ENCODE assay signal across 17 cellular contexts in genomic region chr2:11144077-11144723, GRCh38. TPM values are rescaled to one million over a fixed set of nuclear protein-coding genes. Genes with fewer than 3 reads are reported as not detected.
A peak's percentile ranks its signal among the peaks of the same experiment; 100 is the strongest.
DNase-seq lines count a peak whose midpoint lies in the region; ATAC-seq, FAIRE-seq and TF ChIP-seq lines count a peak whose summit lies in the region.
"Had no signal": no experiment of that assay in that cellular context is flagged by ENCODE, and none has a peak within 500 bp of the region (broad histone marks: within the 10 kb centered on the region; RNA-seq: fewer than 3 reads in every experiment).

No MANE protein-coding gene starts in this region.

- H3K4me1 Mint-ChIP-seq in GM23338, result no peaks in the 10 kb centered on the region

- intact Hi-C loops in IMR-90 (cut with micrococcal nuclease), result no loop called here
- intact Hi-C loops in ovary (cut with DNase I), result no loop called here

- no peak overlapping the region for H2BK5ac ChIP-seq in IMR-90 (ENCODE audit: low read depth, low read length, poor library complexity, severe bottlenecking)
- H2BK5ac ChIP-seq in H1 (ENCODE audit: low read depth, low read length), result no peak overlapping the region
- H2BK5ac ChIP-seq in trophoblast cell (ENCODE audit: low read depth, low read length, poor library complexity), result no peak overlapping the region

- H4K8ac ChIP-seq in IMR-90 (ENCODE audit: low read depth in 2 of 2, low read length in 2 of 2), result no peak overlapping the region
- H4K8ac ChIP-seq in H1 (ENCODE audit: extremely low read depth, insufficient read depth, low read length), result no peak overlapping the region
- H4K8ac ChIP-seq in trophoblast cell (ENCODE audit: low read depth, low read length), result no peak overlapping the region

- no peak for DNase-seq in A549 (ENCODE audit: low read depth in 1 of 2, low spot score in 1 of 2)
- DNase-seq in IMR-90, result no peak
- DNase-seq in H1 (ENCODE audit: low read depth in 1 of 2, low spot score in 2 of 2), result no peak
- DNase-seq in omental fat pad (ENCODE audit: low spot score), result no peak
- DNase-seq in ovary, result no peak
- no peak for DNase-seq in trophoblast cell
- DNase-seq in GM23338 (ENCODE audit: low spot score), result no peak
- DNase-seq: Calu3; CD8-positive, alpha-beta T cell; NCI-H1417 treated with DMSO at 0.1 percent for 48 hours; NCI-H1930; NCI-H524 treated with DMSO at 0.1 percent for 48 hours; PC-9; SJCRH30 had no signal

- peak overlapping the region; percentile 9 for H2AK9ac ChIP-seq in IMR-90 (replicated peaks; ENCODE audit: low read depth, low read length, poor library complexity)

- in situ Hi-C loops in IMR-90 (cut with MboI; ENCODE audit: low sequenced_read_pairs), result loop anchor here (25.0 kb wide), 1 partner anchor 618 kb away; no protein-coding TSS in a partner anchor

- no peak overlapping the region for H3K23ac ChIP-seq in IMR-90 (ENCODE audit: low read depth, low read length)
- no peak overlapping the region for H3K23ac ChIP-seq in H1 (ENCODE audit: insufficient read length)
- no peak overlapping the region for H3K23ac ChIP-seq in trophoblast cell (ENCODE audit: low read length)

- BruUV-seq in IMR-90 (replicated peaks; lab: Mats Ljungman, UMichigan), result no TSS peak

- ATAC-seq in A549, result peak; percentile 23 to 49; a peak in 4 of 6 replicates
- peak; percentile 17; the same call in 1 of the 2 replicates for ATAC-seq in IMR-90 (ENCODE audit: low read depth)
- peak; percentile 22 for ATAC-seq in omental fat pad (ENCODE audit: low FRiP score)
- ATAC-seq in GM23338, result no peak; the same call in 2 of the 3 replicates
- ATAC-seq: CD8-positive, alpha-beta T cell; GM12878 had no signal

- H3K27ac ChIP-seq in A549 (no peak overlapping the region), IMR-90 (ENCODE audit: insufficient read depth, low read length) (no peak overlapping the region), H1 (ENCODE audit: low read depth, low read length) (no peak overlapping the region), ovary (no peak overlapping the region), trophoblast cell (ENCODE audit: low read depth, low read length) (no peak overlapping the region), GM23338 (ENCODE audit: low read depth) (no peak overlapping the region)
- H3K27ac ChIP-seq: PC-9, SJCRH30 had no signal

- CTCF ChIA-PET in A549 (lab: Yijun Ruan, JAX) (interaction anchor here (0.9 to 16.6 kb wide), 12 partner anchors 8 to 538 kb away, joined by 3 to 224 read pairs (median 5); a partner anchor contains a TSS), IMR-90 (lab: Yijun Ruan, JAX) (interaction anchor here (0.7 to 1.8 kb wide), 2 partner anchors 11 to 630 kb away, joined by 3 to 8 read pairs; a partner anchor contains a TSS), H1 (lab: Charles Lee; ENCODE audit: partially characterized antibody) (interaction anchor here (0.6 to 3.1 kb wide), 16 partner anchors 8 to 540 kb away, joined by 3 to 21 read pairs (median 4); a partner anchor contains a TSS)

- H3K4ac ChIP-seq in IMR-90 (ENCODE audit: low read depth, low read length) (no peak overlapping the region), H1 (replicated peaks; ENCODE audit: insufficient read length, low read depth, low read length) (no peak overlapping the region), trophoblast cell (ENCODE audit: low read depth, low read length) (no peak overlapping the region)

- H3K14ac ChIP-seq in IMR-90 (replicated peaks; ENCODE audit: low read depth, low read length) (no peak overlapping the region), H1 (ENCODE audit: insufficient read length) (no peak overlapping the region), trophoblast cell (ENCODE audit: low read length) (no peak overlapping the region)

- H4K5ac ChIP-seq in IMR-90 (ENCODE audit: low read depth, low read length) (no peak overlapping the region), H1 (ENCODE audit: insufficient read length, low read depth, low read length) (no peak overlapping the region)

- FAIRE-seq in A549 (lab: Jason Lieb, UNC) (no peak), H1 (lab: Jason Lieb, UNC) (no peak)
- FAIRE-seq: GM12878, GM18507 had no signal

- dilution Hi-C loops in IMR-90 (cut with HindIII; ENCODE audit: low sequenced_read_pairs, unreplicated experiment), result no loop called here

- peaks cover 16% of the 10 kb centered on the region for H3K27me3 ChIP-seq in IMR-90 (ENCODE audit: control insufficient read depth, insufficient read depth, low read length)
- H3K27me3 ChIP-seq in H1 (replicated peaks in 1 of 4; ENCODE audit: control insufficient read depth in 3 of 4, extremely low read depth in 1 of 4, insufficient read depth in 3 of 4, low read length in 3 of 4), result no peaks in the 10 kb centered on the region; a peak in 1 of 7 replicates
- no peaks in the 10 kb centered on the region for H3K27me3 ChIP-seq in ovary
- no peaks in the 10 kb centered on the region for H3K27me3 ChIP-seq in trophoblast cell (ENCODE audit: insufficient read depth, low read length)
- H3K27me3 ChIP-seq in GM23338 (ENCODE audit: insufficient read depth), result no peaks in the 10 kb centered on the region
- H3K27me3 ChIP-seq: BLaER1 treated with 17β-estradiol and CSF1 and Interleukin-3, amounts not matched to agents 10 nM and 100 nM; SJCRH30 had no signal

- peaks cover 3% of the 10 kb centered on the region; the same call in 1 of the 3 replicates for H3K36me3 Mint-ChIP-seq in GM23338 (ENCODE audit: low read depth)
- H3K36me3 Mint-ChIP-seq: CD8-positive, alpha-beta T cell had no signal

- H2BK120ac ChIP-seq in IMR-90 (ENCODE audit: low read depth, low read length) (no peak overlapping the region), H1 (replicated peaks; ENCODE audit: low read depth, low read length) (no peak overlapping the region), trophoblast cell (ENCODE audit: insufficient read depth, low read length, poor library complexity) (no peak overlapping the region)

- POLR2A ChIA-PET in A549 (lab: Yijun Ruan, JAX), result interaction anchor here (1.0 to 1.8 kb wide), 2 partner anchors 10 to 11 kb away, joined by 3 to 7 read pairs; partner anchors contain the start of gene SLC66A3
- POLR2A ChIA-PET in IMR-90 (lab: Charles Lee; ENCODE audit: unreplicated experiment), result no interaction called here
- POLR2A ChIA-PET in H1 (lab: Charles Lee; ENCODE audit: partially characterized antibody), result interaction anchor here (0.6 to 2.4 kb wide), 3 partner anchors 10 to 58 kb away, joined by 3 to 5 read pairs (median 5); a partner anchor contains a TSS

- TF ChIP-seq RAD21 in A549 (conservative IDR thresholded peaks at IDR 0.05 in 1 of 2, IDR thresholded peaks at IDR 0.05 in 1 of 2) (no peak), IMR-90 (IDR thresholded peaks at IDR 0.05; ENCODE audit: low read length) (no peak), H1 (IDR thresholded peaks at IDR 0.05 in 1 of 2, conservative IDR thresholded peaks at IDR 0.05 in 1 of 2; ENCODE audit: low read depth in 2 of 2, low read length in 2 of 2) (no peak)

- no peak for TF ChIP-seq EP300 in A549 (IDR thresholded peaks at IDR 0.05)
- no peak for TF ChIP-seq EP300 in H1 (IDR thresholded peaks at IDR 0.05; ENCODE audit: borderline replicate concordance in 1 of 2, low read depth in 2 of 2, low read length in 2 of 2)
- TF ChIP-seq EP300 in ovary (IDR thresholded peaks at IDR 0.05), result no peak

- H3K4me3 Mint-ChIP-seq in GM23338, result no peak overlapping the region
- H3K4me3 Mint-ChIP-seq: CD8-positive, alpha-beta T cell had no signal

- H3K36me3 ChIP-seq in IMR-90 (ENCODE audit: control insufficient read depth, insufficient read depth, low read length) (no peaks in the 10 kb centered on the region), H1 (ENCODE audit: control insufficient read depth in 2 of 4, insufficient read depth in 4 of 4, low read length in 3 of 4) (no peaks in the 10 kb centered on the region), ovary (no peaks in the 10 kb centered on the region), trophoblast cell (ENCODE audit: control insufficient read depth in 1 of 2, insufficient read depth in 2 of 2, low read length in 2 of 2) (no peaks in the 10 kb centered on the region), GM23338 (ENCODE audit: insufficient read depth) (no peaks in the 10 kb centered on the region)
- H3K36me3 ChIP-seq: BLaER1 treated with 17β-estradiol and CSF1 and Interleukin-3, amounts not matched to agents 10 nM and 100 nM; SJCRH30 had no signal

- H3K23me2 ChIP-seq in H1 (ENCODE audit: low read depth, low read length), result no peaks in the 10 kb centered on the region

- H3K9me3 ChIP-seq in A549, result 0 out of 3 replicates have a peak, but pooled peaks cover 4% of the 10 kb centered on the region
- peaks cover 9% of the 10 kb centered on the region for H3K9me3 ChIP-seq in IMR-90 (ENCODE audit: control insufficient read depth, insufficient read depth, low read length)
- H3K9me3 ChIP-seq in H1 (ENCODE audit: insufficient read depth in 2 of 2, low read depth in 1 of 2, low read length in 1 of 2), result peaks cover 4 to 5% of the 10 kb centered on the region in 2 experiments; a peak in 3 of 4 replicates
- no peaks in the 10 kb centered on the region for H3K9me3 ChIP-seq in ovary
- peaks cover 2% of the 10 kb centered on the region for H3K9me3 ChIP-seq in trophoblast cell (ENCODE audit: insufficient read depth, low read depth, low read length)

- no peak overlapping the region for H4K12ac ChIP-seq in trophoblast cell (ENCODE audit: low read depth, low read length)

- H4K20me1 ChIP-seq in IMR-90 (ENCODE audit: insufficient read depth, low read length), result no peaks in the 10 kb centered on the region
- H4K20me1 ChIP-seq in H1 (replicated peaks in 1 of 2; ENCODE audit: control insufficient read depth in 1 of 2, insufficient read depth in 2 of 2, low read length in 2 of 2), result no peaks in the 10 kb centered on the region
- H4K20me1 ChIP-seq in GM23338 (replicated peaks; ENCODE audit: insufficient read depth), result no peaks in the 10 kb centered on the region
- H4K20me1 ChIP-seq: BLaER1 treated with 17β-estradiol and CSF1 and Interleukin-3, amounts not matched to agents 10 nM and 100 nM had no signal

- H3K4me3 ChIP-seq in A549, result no peak overlapping the region
- H3K4me3 ChIP-seq in IMR-90 (ENCODE audit: insufficient read depth, low read depth, low read length), result no peak overlapping the region
- H3K4me3 ChIP-seq in H1 (ENCODE audit: extremely low read depth in 1 of 4, insufficient read depth in 2 of 4, low read depth in 3 of 4, low read length in 4 of 4), result no peak overlapping the region
- no peak overlapping the region for H3K4me3 ChIP-seq in ovary
- H3K4me3 ChIP-seq in trophoblast cell (ENCODE audit: low read depth, low read length), result no peak overlapping the region
- H3K4me3 ChIP-seq in GM23338, result no peak overlapping the region
- H3K4me3 ChIP-seq: BLaER1 treated with 17β-estradiol and CSF1 and Interleukin-3, amounts not matched to agents 10 nM and 100 nM; GM12878; PC-9; SJCRH30 had no signal

- no peak overlapping the region for H3K18ac ChIP-seq in IMR-90 (ENCODE audit: low read depth, low read length)
- no peak overlapping the region for H3K18ac ChIP-seq in H1 (ENCODE audit: extremely low read depth, low read length)
- H3K18ac ChIP-seq in trophoblast cell (ENCODE audit: low read length), result no peak overlapping the region

- TF ChIP-seq POLR2A in A549 (IDR thresholded peaks at IDR 0.05; ENCODE audit: low read length), result no peak
- TF ChIP-seq POLR2A in IMR-90 (IDR thresholded peaks at IDR 0.05; ENCODE audit: low read depth, low read length), result no peak
- no peak for TF ChIP-seq POLR2A in H1 (IDR thresholded peaks at IDR 0.05; ENCODE audit: control extremely low read depth in 1 of 2, low read depth in 2 of 2, low read length in 2 of 2)
- TF ChIP-seq POLR2A in ovary (IDR thresholded peaks at IDR 0.05), result no peak

- no peak overlapping the region for H2AK5ac ChIP-seq in IMR-90 (ENCODE audit: low read depth, low read length)
- no peak overlapping the region for H2AK5ac ChIP-seq in H1 (ENCODE audit: low read depth, low read length)
- no peak overlapping the region for H2AK5ac ChIP-seq in trophoblast cell (ENCODE audit: low read length)

- no peak overlapping the region for H2BK12ac ChIP-seq in H1 (ENCODE audit: low read depth, low read length)
- no peak overlapping the region for H2BK12ac ChIP-seq in trophoblast cell (ENCODE audit: low read length)

- H3K9ac ChIP-seq in IMR-90 (ENCODE audit: low read depth, low read length), result no peak overlapping the region
- no peak overlapping the region for H3K9ac ChIP-seq in H1 (replicated peaks in 1 of 4; ENCODE audit: extremely low read depth in 1 of 4, low read depth in 3 of 4, low read length in 3 of 4)
- no peak overlapping the region for H3K9ac ChIP-seq in trophoblast cell (ENCODE audit: low read length)
- H3K9ac ChIP-seq: BLaER1 treated with 17β-estradiol and CSF1 and Interleukin-3, amounts not matched to agents 10 nM and 100 nM had no signal

- WGBS in A549 (ENCODE audit: missing lambda C conversion rate), result 69% methylated on average over 7 of the region's 7 CpGs
- 73% methylated on average over 4 of the region's 7 CpGs; no CpG with 5 or more reads in 1 of the 2 experiments for WGBS in IMR-90 (ENCODE audit: extremely low coverage in 2 of 2, insufficient read length in 1 of 2), 2 experiments
- WGBS in H1 (ENCODE audit: extremely low coverage in 1 of 2, insufficient coverage in 1 of 2, insufficient read length in 1 of 2, insufficient replicate concordance in 2 of 2, low coverage in 1 of 2, low lambda C conversion rate in 2 of 2, missing lambda C conversion rate in 1 of 2), 2 experiments, result 94% methylated on average over 7 of the region's 7 CpGs; no CpG with 5 or more reads in 1 of the 2 experiments
- WGBS in ovary, 3 donors, result 62 to 65% (median 65%) methylated on average over 7 of the region's 7 CpGs
- WGBS in trophoblast cell (ENCODE audit: extremely low coverage, insufficient coverage, insufficient read length), result no CpG with 5 or more reads among the region's 7 CpGs

- H2BK15ac ChIP-seq in IMR-90 (ENCODE audit: low read depth, low read length) (no peak overlapping the region), H1 (ENCODE audit: low read length) (no peak overlapping the region)

- H3K9me2 ChIP-seq in GM23338 (ENCODE audit: insufficient read depth), result no peaks in the 10 kb centered on the region

- H3K4me2 ChIP-seq in A549 (no peak overlapping the region), IMR-90 (ENCODE audit: low read depth, low read length) (no peak overlapping the region), H1 (ENCODE audit: insufficient read depth in 1 of 2, low read depth in 2 of 2, low read length in 2 of 2) (no peak overlapping the region), trophoblast cell (ENCODE audit: low read length) (no peak overlapping the region), GM23338 (no peak overlapping the region)
- H3K4me2 ChIP-seq: PC-9 had no signal

- H2AFZ ChIP-seq in IMR-90 (replicated peaks; ENCODE audit: low read length, poor library complexity) (no peak overlapping the region), H1 (ENCODE audit: low read length) (no peak overlapping the region), trophoblast cell (ENCODE audit: insufficient read depth, low read length, poor library complexity) (no peak overlapping the region), GM23338 (no peak overlapping the region)
- H2AFZ ChIP-seq: PC-9 had no signal

- H3K79me1 ChIP-seq in IMR-90 (ENCODE audit: low read depth in 1 of 2, low read length in 2 of 2) (no peaks in the 10 kb centered on the region), H1 (ENCODE audit: low read depth, low read length) (no peaks in the 10 kb centered on the region), trophoblast cell (ENCODE audit: low read length) (no peaks in the 10 kb centered on the region)

- H4K91ac ChIP-seq in IMR-90 (ENCODE audit: insufficient read depth, low read depth, low read length), result no peak overlapping the region
- H4K91ac ChIP-seq in H1 (replicated peaks; ENCODE audit: insufficient read length, low read length), result peak overlapping the region; percentile 10
- no peak overlapping the region for H4K91ac ChIP-seq in trophoblast cell (ENCODE audit: low read depth, low read length)

- H3K79me2 ChIP-seq in H1 (ENCODE audit: control insufficient read depth in 1 of 2, insufficient read depth in 2 of 2, low read length in 2 of 2) (no peaks in the 10 kb centered on the region), trophoblast cell (ENCODE audit: control insufficient read depth, insufficient read depth, low read length, poor library complexity) (no peaks in the 10 kb centered on the region), GM23338 (replicated peaks; ENCODE audit: insufficient read depth) (no peaks in the 10 kb centered on the region)

- H3K9me1 ChIP-seq in IMR-90 (ENCODE audit: insufficient read depth, low read length), result no peaks in the 10 kb centered on the region; the same call in 1 of the 2 replicates

- H3K27ac Mint-ChIP-seq in GM23338, result no peak overlapping the region
- H3K27ac Mint-ChIP-seq: CD8-positive, alpha-beta T cell had no signal

- peaks cover 4% of the 10 kb centered on the region; the same call in 1 of the 3 replicates for H3K9me3 Mint-ChIP-seq in GM23338
- H3K9me3 Mint-ChIP-seq: CD8-positive, alpha-beta T cell had no signal

- H3K4me1 ChIP-seq in A549, result 0 out of 3 replicates have a peak, but pooled peaks cover 4% of the 10 kb centered on the region
- no peaks in the 10 kb centered on the region; the same call in 1 of the 2 replicates for H3K4me1 ChIP-seq in IMR-90 (ENCODE audit: control insufficient read depth, insufficient read depth, low read length)
- no peaks in the 10 kb centered on the region for H3K4me1 ChIP-seq in H1 (replicated peaks in 1 of 4; ENCODE audit: control insufficient read depth in 3 of 4, insufficient read depth in 4 of 4, low read length in 3 of 4)
- no peaks in the 10 kb centered on the region for H3K4me1 ChIP-seq in ovary (ENCODE audit: insufficient read depth)
- peaks cover 6 to 9% of the 10 kb centered on the region in 2 experiments for H3K4me1 ChIP-seq in trophoblast cell (ENCODE audit: control insufficient read depth in 1 of 2, insufficient read depth in 2 of 2, low read length in 2 of 2)
- H3K4me1 ChIP-seq in GM23338 (ENCODE audit: insufficient read depth), result no peaks in the 10 kb centered on the region
- H3K4me1 ChIP-seq: SJCRH30 had no signal

- peaks cover 16% of the 10 kb centered on the region for H3K27me3 Mint-ChIP-seq in GM23338 (ENCODE audit: insufficient read depth, low read depth, poor library complexity)

- TF ChIP-seq CTCF in A549 (IDR thresholded peaks at IDR 0.05) (no peak), IMR-90 (conservative IDR thresholded peaks at IDR 0.05; ENCODE audit: low read depth, low read length) (no peak), H1 (IDR thresholded peaks at IDR 0.05; ENCODE audit: control extremely low read depth in 1 of 3, insufficient read depth in 1 of 3, low read depth in 1 of 3, low read length in 3 of 3) (no peak), omental fat pad (IDR thresholded peaks at IDR 0.05) (no peak), ovary (IDR thresholded peaks at IDR 0.05) (no peak), GM23338 (conservative IDR thresholded peaks at IDR 0.05; ENCODE audit: low read depth in 2 of 2) (no peak)

- H3F3A ChIP-seq in GM23338 (replicated peaks; ENCODE audit: low read depth), result no peaks in the 10 kb centered on the region

- no peak overlapping the region for H3K56ac ChIP-seq in IMR-90 (ENCODE audit: extremely low read depth, insufficient read depth, low read length)
- H3K56ac ChIP-seq in H1 (replicated peaks; ENCODE audit: insufficient read length, low read depth, low read length), result no peak overlapping the region

- H2BK20ac ChIP-seq in IMR-90 (ENCODE audit: low read depth, low read length), result no peak overlapping the region
- H2BK20ac ChIP-seq in H1 (ENCODE audit: low read length), result no peak overlapping the region

RNA-seq across cellular contexts. Expression of gene SLC66A3, which starts 11.1 kb away (rescaled TPM):
- polyA plus RNA-seq in A549 (2011; rRNA removed), result 69.8 and 90.1 TPM in 2 replicates
- 61.4 and 85.0 TPM in 2 replicates for polyA plus RNA-seq in A549 (2012; cell fraction: cytosol; rRNA removed)
- 41.1 and 53.5 TPM in 2 replicates for polyA plus RNA-seq in A549 (2012; cell fraction: nucleus; rRNA removed)
- 24.9 to 27.8 TPM (median 25.9 TPM) in 3 replicates for polyA plus RNA-seq in A549 (2017; fragmentation: RNase III; extraction: RNeasy Plus Mini Kit Qiagen cat#74134 plus additional on column Dnase treatment)
- 82.8 and 106 TPM in 2 replicates for polyA minus RNA-seq in A549 (2011; rRNA and poly(A)+ RNA removed)
- 18.1 and 18.9 TPM in 2 replicates for total RNA-seq in IMR-90 (2012; rRNA removed)
- 25.2 and 27.0 TPM in 2 replicates for polyA plus RNA-seq in IMR-90 (2012; rRNA removed)
- polyA plus RNA-seq in IMR-90 (2012; cell fraction: cytosol; rRNA removed), result 11.2 and 30.6 TPM in 2 replicates
- polyA plus RNA-seq in IMR-90 (2012; cell fraction: nucleus; rRNA removed; ENCODE audit: low replicate concordance), result 14.2 and 15.3 TPM in 2 replicates
- total RNA-seq in H1 (2021; fragmentation: NEBNext Ultra II Directional; extraction: Animal tissue kit (Norgen Biotek cat#: 25700)), result 6.1 and 8.7 TPM in 2 replicates
- polyA plus RNA-seq in H1 (2011; rRNA removed), result 27.8 and 31.1 TPM in 2 replicates
- polyA plus RNA-seq in H1 (2011; cell fraction: cytosol; rRNA removed), result 21.8 TPM
- polyA plus RNA-seq in H1 (2011; cell fraction: nucleus; rRNA removed), result 24.2 TPM
- 10.1 to 16.7 TPM (median 11.9 TPM) in 4 replicates for polyA plus RNA-seq in H1 (2012, experiment 1 of 2)
- polyA plus RNA-seq in H1 (2012, experiment 2 of 2), result 3.1 TPM
- polyA plus RNA-seq in H1 (2013, experiment 1 of 2), result 19.6 TPM
- 23.9 TPM for polyA plus RNA-seq in H1 (2013, experiment 2 of 2)
- 22.9 and 30.0 TPM in 2 replicates for polyA minus RNA-seq in H1 (2011; rRNA and poly(A)+ RNA removed)
- 10.8 TPM for polyA minus RNA-seq in H1 (2011; cell fraction: cytosol; rRNA and poly(A)+ RNA removed)
- 10.7 TPM for polyA minus RNA-seq in H1 (2011; cell fraction: nucleus; rRNA and poly(A)+ RNA removed)
- 10 to 100 TPM; 32.5 to 68.7 (median 59.0) TPM for total RNA-seq in omental fat pad
- total RNA-seq in ovary, result 10 to 100 TPM; 22.9 to 76.2 (median 29.1) TPM
- 10 to 100 TPM; 36.5 to 43.5 TPM for polyA plus RNA-seq in ovary
- polyA plus RNA-seq in trophoblast cell (2013), result 18.5 and 18.7 TPM in 2 replicates
- total RNA-seq in GM23338 (2014; rRNA removed; shearing (Covaris generic)), result 16.5 and 18.4 TPM in 2 replicates
- 13.7 TPM in 2 replicates for polyA plus RNA-seq in GM23338 (2016; fragmentation: Nextera tagmentation; extraction: Ambion mirVana)
